In the genomic region with DNA sequence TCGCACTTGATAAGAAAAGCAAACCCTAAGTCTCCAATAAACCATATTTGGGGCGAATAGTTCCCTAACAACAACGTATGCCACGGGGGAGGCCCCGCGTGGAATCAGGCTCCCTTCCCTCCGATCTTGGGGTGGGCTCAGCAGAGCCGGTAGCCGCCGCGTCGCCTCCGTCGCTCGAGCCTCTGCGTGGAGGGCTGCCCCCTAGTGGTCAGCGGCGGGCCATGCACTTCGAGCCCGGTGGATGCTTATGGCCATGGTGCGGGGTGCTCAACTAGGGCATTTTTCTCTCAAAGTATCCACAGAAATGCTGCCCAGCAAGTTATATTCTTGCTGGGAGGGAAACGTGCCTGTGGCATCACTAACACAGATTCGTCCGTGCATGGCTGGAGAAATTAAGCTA, we compare ENCODE assay signal across 8 cellular contexts.
DNase-seq lines count a peak whose midpoint lies in the region; ATAC-seq, FAIRE-seq and TF ChIP-seq lines count a peak whose summit lies in the region.
"Not testable (repeated sequence)": the region's sequence is repeated elsewhere in the genome, so short reads cannot be mapped to it uniquely, and the experiment has no call there.

No MANE protein-coding gene starts in this region.

- H3K9me3 ChIP-seq in adipocyte (ENCODE audit: control insufficient read depth, low read length); heart right ventricle; gastrocnemius medialis; testis: not testable (repeated sequence)

- H3K36me3 ChIP-seq in adipocyte (ENCODE audit: control insufficient read depth, insufficient read depth, low read length, severe bottlenecking); heart right ventricle; gastrocnemius medialis; testis (ENCODE audit: low read depth, missing control alignments): not testable (repeated sequence)

- not testable (repeated sequence) for DNase-seq in GM12892 (ENCODE audit: insufficient read length); adipocyte (ENCODE audit: low read depth)
- peak; percentile 96 to 98 for DNase-seq in activated CD4-positive, alpha-beta T cell treated with anti-CD3 and anti-CD28 coated beads for 24 hours (ENCODE audit: low read depth in 2 of 2)
- DNase-seq in heart right ventricle, result peak; percentile 87 to 95
- DNase-seq in gastrocnemius medialis, result peak; percentile 60 to 77
- DNase-seq in testis, result peak; percentile 94

- WGBS in heart right ventricle, 2 donors, result 0 to 1% methylated on average over 14 of the region's 24 CpGs
- 1% methylated on average over 15 of the region's 24 CpGs; no CpG with 5 or more reads in 1 of the 2 donors for WGBS in testis, 2 donors

- intact Hi-C loops in heart right ventricle (cut with DNase I); gastrocnemius medialis (cut with DNase I; ENCODE audit: low total_unique reads); testis (cut with DNase I; ENCODE audit: low total_unique reads): not testable (repeated sequence)

- TF ChIP-seq CTCF in heart right ventricle (IDR thresholded peaks at IDR 0.05), result peak; percentile 53 to 71 (median 60)
- peak in 2 of 5 experiments; percentile 57 to 70 for TF ChIP-seq CTCF in gastrocnemius medialis (IDR thresholded peaks at IDR 0.05 in 4 of 5, conservative IDR thresholded peaks at IDR 0.05 in 1 of 5)
- TF ChIP-seq CTCF in testis (IDR thresholded peaks at IDR 0.05), result peak in 1 of 3 experiments; percentile 63

- in situ Hi-C loops in gastrocnemius medialis (cut with MboI; ENCODE audit: low sequenced_read_pairs in 4 of 4), result not testable (repeated sequence)

- H3K27ac ChIP-seq in heart right ventricle, testis: not testable (repeated sequence)
- peak overlapping the region in 2 of 4 donors; percentile 45 to 47 for H3K27ac ChIP-seq in gastrocnemius medialis

- H3K4me1 ChIP-seq in adipocyte (ENCODE audit: control insufficient read depth, insufficient read depth, low read length); heart right ventricle; gastrocnemius medialis; testis: not testable (repeated sequence)

- H3K4me3 ChIP-seq in adipocyte (ENCODE audit: low read length) (peak overlapping the region; percentile 54), heart right ventricle (peak overlapping the region in 8 of 10 donors; percentile 24 to 49 (median 43)), gastrocnemius medialis (peak overlapping the region in 3 of 4 donors; percentile 29 to 50 (median 38))
- H3K4me3 ChIP-seq in testis, result not testable (repeated sequence)

- not testable (repeated sequence) for H3K27me3 ChIP-seq in adipocyte (replicated peaks; ENCODE audit: control insufficient read depth, insufficient read depth, low read length); heart right ventricle; gastrocnemius medialis; testis

- not testable (repeated sequence) for H3K9ac ChIP-seq in adipocyte (ENCODE audit: low read length)

- FAIRE-seq in GM12892 (lab: Jason Lieb, UNC), result peak; percentile 93

- ATAC-seq in GM21723 (IDR thresholded peaks at IDR 0.05; ENCODE audit: unreplicated experiment) (peak; percentile 69), HG03457 (IDR thresholded peaks at IDR 0.05; ENCODE audit: unreplicated experiment) (peak; percentile 62), heart right ventricle (peak; percentile 85 to 95 (median 89)), gastrocnemius medialis (peak; percentile 74 to 76)

- TF ChIP-seq POLR2A in GM12892 (IDR thresholded peaks at IDR 0.05; ENCODE audit: low read depth, low read length); gastrocnemius medialis (IDR thresholded peaks at IDR 0.05); testis (IDR thresholded peaks at IDR 0.05): not testable (repeated sequence)
